ENCODE assay signal across 8 cellular contexts in the genomic region with DNA sequence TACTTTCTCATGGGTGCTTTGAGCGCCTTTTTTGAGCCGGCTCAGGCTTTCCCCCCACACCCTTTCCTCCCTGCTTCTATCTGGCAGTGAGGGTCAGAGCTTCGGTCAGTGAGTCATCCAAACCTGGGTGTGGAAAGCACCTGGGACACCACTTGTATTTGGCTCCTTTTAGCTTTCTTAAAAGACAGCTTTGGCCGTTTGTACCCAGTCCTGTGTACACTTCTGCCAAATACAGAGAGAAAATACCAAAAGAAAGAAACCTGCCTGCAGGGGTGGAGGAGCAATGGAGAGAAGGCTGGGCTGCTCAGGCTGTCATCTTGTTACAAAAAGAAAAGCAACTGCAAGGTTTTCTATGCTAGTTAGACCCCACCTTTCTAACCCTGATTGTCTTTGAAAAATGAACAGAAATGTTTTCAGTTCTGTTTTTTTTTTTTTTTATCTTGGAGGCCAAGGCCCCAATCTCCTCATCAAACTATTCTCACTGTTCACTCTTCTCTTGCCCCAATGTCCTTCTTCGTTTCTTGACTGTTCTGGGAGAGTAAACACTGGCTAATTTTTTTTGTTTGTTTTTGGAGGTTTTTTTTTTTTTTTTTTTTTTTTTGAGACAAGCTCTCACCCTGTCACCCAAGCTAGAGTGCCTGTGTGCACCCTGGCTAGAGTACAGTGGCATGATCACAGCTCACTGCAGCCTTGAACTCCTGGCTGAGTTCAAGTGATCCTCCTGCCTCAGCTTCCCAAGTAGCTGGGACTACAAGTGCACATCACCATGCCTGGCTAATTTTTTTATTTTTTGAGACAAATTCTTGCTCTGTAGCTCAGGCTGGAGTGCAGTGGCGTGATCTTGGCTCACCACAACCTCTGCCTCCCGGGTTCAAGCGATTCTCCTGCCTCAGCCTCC.
DNase-seq lines count a peak whose midpoint lies in the region; ATAC-seq lines count a peak whose summit lies in the region.

No MANE protein-coding gene starts in this region.

- peak overlapping the region; percentile 22 for H3K27ac Mint-ChIP-seq in activated naive CD8-positive, alpha-beta T cell treated with anti-CD3 and anti-CD28 coated beads, Interleukin-2, amount 50 U/mL, for 24 hours

- intact Hi-C loops in sciatic nerve (cut with DNase I) = loop anchor here (10.0 kb wide), 1 partner anchor 82 kb away; no protein-coding TSS in a partner anchor

- ATAC-seq in GM18907 (IDR thresholded peaks at IDR 0.05; ENCODE audit: unreplicated experiment) (peak; percentile 59), HG02885 (IDR thresholded peaks at IDR 0.05; ENCODE audit: poor library complexity, unreplicated experiment) (peak; percentile 59), sciatic nerve (peak; percentile 44), GM21367 (IDR thresholded peaks at IDR 0.05; ENCODE audit: unreplicated experiment) (no peak)
- no peak for ATAC-seq in activated naive CD8-positive, alpha-beta T cell treated with anti-CD3 and anti-CD28 coated beads, Interleukin-2, amount 50 U/mL, for 24 hours

- no peak for DNase-seq in activated naive CD8-positive, alpha-beta T cell treated with anti-CD3 and anti-CD28 coated beads, Interleukin-2, amount 50 U/mL, for 24 hours
- DNase-seq in sciatic nerve (ENCODE audit: low spot score) (no peak), SKM-1 (lab: John Stamatoyannopoulos, UW; ENCODE audit: unreplicated experiment) (no peak), NCI-H82 treated with DMSO at 0.1 percent for 48 hours (lab: John Stamatoyannopoulos, UW; ENCODE audit: unreplicated experiment) (no peak)
- DNase-seq in activated CD4-positive, alpha-beta T cell treated with anti-CD3 and anti-CD28 coated beads for 4 hours = no peak

- no peaks in the 10 kb centered on the region for H3K9me3 Mint-ChIP-seq in activated naive CD8-positive, alpha-beta T cell treated with anti-CD3 and anti-CD28 coated beads, Interleukin-2, amount 50 U/mL, for 24 hours

- no peaks in the 10 kb centered on the region for H3K27me3 Mint-ChIP-seq in activated naive CD8-positive, alpha-beta T cell treated with anti-CD3 and anti-CD28 coated beads, Interleukin-2, amount 50 U/mL, for 24 hours

- H3K4me3 Mint-ChIP-seq in activated naive CD8-positive, alpha-beta T cell treated with anti-CD3 and anti-CD28 coated beads, Interleukin-2, amount 50 U/mL, for 24 hours = no peak overlapping the region

- peaks cover 29% of the 10 kb centered on the region for H3K36me3 Mint-ChIP-seq in activated naive CD8-positive, alpha-beta T cell treated with anti-CD3 and anti-CD28 coated beads, Interleukin-2, amount 50 U/mL, for 24 hours (ENCODE audit: low read depth)

- peaks cover 21% of the 10 kb centered on the region for H3K4me1 Mint-ChIP-seq in activated naive CD8-positive, alpha-beta T cell treated with anti-CD3 and anti-CD28 coated beads, Interleukin-2, amount 50 U/mL, for 24 hours

Comparison
In these comparisons a context has a peak if more than half of its experiments do, and no peak if none do; other contexts are left out.
1. ATAC-seq: peak in GM18907 (single experiment), HG02885 (single experiment) and sciatic nerve (single experiment); none in activated naive CD8-positive, alpha-beta T cell treated with anti-CD3 and anti-CD28 coated beads, Interleukin-2, amount 50 U/mL, for 24 hours (single experiment) and GM21367 (single experiment).